ENCODE assay signal across 24 cellular contexts in the genomic region with DNA sequence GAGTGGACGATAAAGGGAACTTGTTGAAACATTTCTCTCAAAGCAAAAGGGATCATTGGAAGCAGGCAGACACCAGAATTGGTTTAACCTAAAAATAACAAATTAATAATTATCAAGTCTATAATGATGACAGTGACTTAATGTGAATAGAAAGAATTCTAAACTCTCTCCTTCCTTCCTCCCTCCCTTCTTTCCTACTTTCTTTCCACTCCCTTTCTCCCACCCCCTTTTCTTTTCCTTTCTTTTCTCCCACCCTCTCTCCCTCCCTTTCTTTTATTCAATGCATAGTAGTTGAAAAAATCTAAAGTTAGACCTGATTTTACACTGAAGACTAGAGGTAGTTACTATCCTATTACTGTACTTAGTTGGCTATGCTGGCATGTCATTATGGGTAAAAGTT. TPM values are rescaled to one million over a fixed set of nuclear protein-coding genes. Genes with fewer than 3 reads are reported as not detected.
A peak's percentile ranks its signal among the peaks of the same experiment; 100 is the strongest.
DNase-seq lines count a peak whose midpoint lies in the region; ATAC-seq, FAIRE-seq and TF ChIP-seq lines count a peak whose summit lies in the region.
"Had no signal": no experiment of that assay in that cellular context is flagged by ENCODE, and none has a peak within 500 bp of the region (broad histone marks: within the 10 kb centered on the region; RNA-seq: fewer than 3 reads in every experiment).

No MANE protein-coding gene starts in this region.

- no peaks in the 10 kb centered on the region for H3K9me3 ChIP-seq in DOHH2 (ENCODE audit: control insufficient read depth, insufficient read depth, low read length)
- no peaks in the 10 kb centered on the region for H3K9me3 ChIP-seq in osteoblast (ENCODE audit: low read depth, low read length)
- no peaks in the 10 kb centered on the region for H3K9me3 ChIP-seq in small intestine (ENCODE audit: control insufficient read depth, low read depth)
- H3K9me3 ChIP-seq: gastrocnemius medialis, left lung, tibial nerve had no signal

- WGBS in small intestine, 3 donors = 75 to 88% (median 85%) methylated on average over 1 of the region's 1 CpG

- H3K4me1 Mint-ChIP-seq in activated CD8-positive, alpha-beta T cell treated with anti-CD3 and anti-CD28 coated beads for 36 hours (ENCODE audit: low read depth) = peaks cover 81% of the 10 kb centered on the region
- peaks cover 76% of the 10 kb centered on the region for H3K4me1 Mint-ChIP-seq in activated CD8-positive, alpha-beta T cell treated with anti-CD3 and anti-CD28 coated beads, Interleukin-2, amount 10 ng/mL, durations not matched to agents 7 days and 5 days (ENCODE audit: low read depth)
- peaks cover 81% of the 10 kb centered on the region for H3K4me1 Mint-ChIP-seq in activated naive CD8-positive, alpha-beta T cell (ENCODE audit: low read depth)
- H3K4me1 Mint-ChIP-seq in naive thymus-derived CD8-positive, alpha-beta T cell = peaks cover 34 to 84% (median 79%) of the 10 kb centered on the region in 4 donors

- H3K4me3 Mint-ChIP-seq in activated CD8-positive, alpha-beta T cell treated with anti-CD3 and anti-CD28 coated beads for 36 hours = no peak overlapping the region
- no peak overlapping the region for H3K4me3 Mint-ChIP-seq in activated CD8-positive, alpha-beta T cell treated with anti-CD3 and anti-CD28 coated beads, Interleukin-2, amount 10 ng/mL, durations not matched to agents 7 days and 5 days
- no peak overlapping the region for H3K4me3 Mint-ChIP-seq in activated naive CD8-positive, alpha-beta T cell
- peak overlapping the region in 9 of 10 donors; percentile 20 to 76 (median 62) for H3K4me3 Mint-ChIP-seq in naive thymus-derived CD8-positive, alpha-beta T cell
- H3K4me3 Mint-ChIP-seq: activated CD4-positive, alpha-beta T cell treated with anti-CD3 and anti-CD28 coated beads, Interleukin-2, amount 10 ng/mL, durations not matched to agents 7 days and 5 days had no signal

- no peak overlapping the region for H2AFZ ChIP-seq in osteoblast (ENCODE audit: low read length)
- H2AFZ ChIP-seq: hepatocyte had no signal

- POLR2A ChIA-PET in activated CD8-positive, alpha-beta T cell treated with anti-CD3 and anti-CD28 coated beads for 36 hours (lab: Charles Lee) = no interaction called here
- POLR2A ChIA-PET in activated CD8-positive, alpha-beta T cell treated with anti-CD3 and anti-CD28 coated beads, Interleukin-2, amount 10 ng/mL, durations not matched to agents 7 days and 5 days (lab: Charles Lee) = no interaction called here
- POLR2A ChIA-PET in naive thymus-derived CD8-positive, alpha-beta T cell (lab: Charles Lee) = interaction anchor here (0.7 to 1.4 kb wide), 2 partner anchors 15 to 52 kb away, joined by 3 read pairs; no protein-coding TSS in a partner anchor

- H4K20me1 ChIP-seq in DOHH2 (ENCODE audit: control insufficient read depth, insufficient read depth, low read depth, low read length) (0 out of 2 replicates have a peak, but pooled peaks cover 4% of the 10 kb centered on the region), osteoblast (ENCODE audit: insufficient read depth, low read length) (no peaks in the 10 kb centered on the region)

- H3K27ac Mint-ChIP-seq in activated CD8-positive, alpha-beta T cell treated with anti-CD3 and anti-CD28 coated beads for 36 hours = peak overlapping the region; percentile 87
- no peak overlapping the region for H3K27ac Mint-ChIP-seq in activated CD8-positive, alpha-beta T cell treated with anti-CD3 and anti-CD28 coated beads, Interleukin-2, amount 10 ng/mL, durations not matched to agents 7 days and 5 days
- H3K27ac Mint-ChIP-seq in activated naive CD8-positive, alpha-beta T cell = peak overlapping the region; percentile 93
- H3K27ac Mint-ChIP-seq in naive thymus-derived CD8-positive, alpha-beta T cell = peak overlapping the region; percentile 78 to 95 (median 90)
- H3K27ac Mint-ChIP-seq: activated CD4-positive, alpha-beta T cell treated with anti-CD3 and anti-CD28 coated beads, Interleukin-2, amount 10 ng/mL, durations not matched to agents 7 days and 5 days had no signal

- no peaks in the 10 kb centered on the region for H3K9me2 ChIP-seq in DOHH2 (replicated peaks; ENCODE audit: control insufficient read depth, low read length)

- CTCF ChIA-PET in activated CD8-positive, alpha-beta T cell treated with anti-CD3 and anti-CD28 coated beads for 36 hours (lab: Charles Lee) = interaction anchor here (1.0 kb wide), 1 partner anchor 13 kb away, joined by 3 read pairs; no protein-coding TSS in a partner anchor
- CTCF ChIA-PET in activated CD8-positive, alpha-beta T cell treated with anti-CD3 and anti-CD28 coated beads, Interleukin-2, amount 10 ng/mL, durations not matched to agents 7 days and 5 days (lab: Charles Lee) = no interaction called here

- FAIRE-seq in small intestine (lab: Jason Lieb, UNC) = no peak

- H3K79me2 ChIP-seq in DOHH2 (ENCODE audit: control insufficient read depth, low read length) = peaks cover 86% of the 10 kb centered on the region
- no peaks in the 10 kb centered on the region for H3K79me2 ChIP-seq in osteoblast (ENCODE audit: insufficient read depth, low read length)
- H3K79me2 ChIP-seq: hepatocyte had no signal

- no peak for TF ChIP-seq CTCF in activated CD8-positive, alpha-beta T cell treated with anti-CD3 and anti-CD28 coated beads for 36 hours (IDR thresholded peaks at IDR 0.05)
- TF ChIP-seq CTCF in DOHH2 (IDR thresholded peaks at IDR 0.05; ENCODE audit: low read depth, low read length, poor library complexity, severe bottlenecking) (no peak), osteoblast (IDR thresholded peaks at IDR 0.05; ENCODE audit: extremely low read depth, low read depth, low read length) (no peak)

- H3K27me3 ChIP-seq in DOHH2 (ENCODE audit: control insufficient read depth, low read length) = no peaks in the 10 kb centered on the region
- H3K27me3 ChIP-seq in osteoblast (ENCODE audit: insufficient read depth, low read length) = no peaks in the 10 kb centered on the region
- no peaks in the 10 kb centered on the region for H3K27me3 ChIP-seq in small intestine (ENCODE audit: control insufficient read depth in 2 of 2, insufficient read depth in 2 of 2, low read length in 2 of 2)
- H3K27me3 ChIP-seq: gastrocnemius medialis, hepatocyte, left lung, tibial nerve had no signal

- peak overlapping the region; percentile 14; the same call in 1 of the 2 replicates for H3K4me3 ChIP-seq in DOHH2 (ENCODE audit: low read length)
- H3K4me3 ChIP-seq in osteoblast (ENCODE audit: insufficient read depth, low read length) = no peak overlapping the region
- H3K4me3 ChIP-seq in small intestine (ENCODE audit: low read depth in 1 of 2, low read length in 2 of 2) = no peak overlapping the region
- H3K4me3 ChIP-seq: cardiac muscle cell, gastrocnemius medialis, hepatocyte, left lung, tibial nerve had no signal

- H3K27me3 Mint-ChIP-seq in activated CD8-positive, alpha-beta T cell treated with anti-CD3 and anti-CD28 coated beads for 36 hours = no peaks in the 10 kb centered on the region
- H3K27me3 Mint-ChIP-seq in activated CD8-positive, alpha-beta T cell treated with anti-CD3 and anti-CD28 coated beads, Interleukin-2, amount 10 ng/mL, durations not matched to agents 7 days and 5 days (ENCODE audit: low read depth) = no peaks in the 10 kb centered on the region
- H3K27me3 Mint-ChIP-seq in activated naive CD8-positive, alpha-beta T cell = no peaks in the 10 kb centered on the region
- no peaks in the 10 kb centered on the region for H3K27me3 Mint-ChIP-seq in naive thymus-derived CD8-positive, alpha-beta T cell
- H3K27me3 Mint-ChIP-seq: activated CD4-positive, alpha-beta T cell treated with anti-CD3 and anti-CD28 coated beads, Interleukin-2, amount 10 ng/mL, durations not matched to agents 7 days and 5 days had no signal

- H3K9me3 Mint-ChIP-seq in activated CD8-positive, alpha-beta T cell treated with anti-CD3 and anti-CD28 coated beads for 36 hours = no peaks in the 10 kb centered on the region
- no peaks in the 10 kb centered on the region for H3K9me3 Mint-ChIP-seq in activated CD8-positive, alpha-beta T cell treated with anti-CD3 and anti-CD28 coated beads, Interleukin-2, amount 10 ng/mL, durations not matched to agents 7 days and 5 days (ENCODE audit: insufficient read depth)
- no peaks in the 10 kb centered on the region for H3K9me3 Mint-ChIP-seq in activated naive CD8-positive, alpha-beta T cell (ENCODE audit: low read depth)
- peaks cover 0 to 2% (median 0%) of the 10 kb centered on the region in 9 donors for H3K9me3 Mint-ChIP-seq in naive thymus-derived CD8-positive, alpha-beta T cell

- H3K27ac ChIP-seq in DOHH2 (ENCODE audit: low read depth, low read length) = no peak overlapping the region
- no peak overlapping the region for H3K27ac ChIP-seq in osteoblast (ENCODE audit: low read depth, low read length)
- H3K27ac ChIP-seq in small intestine (ENCODE audit: low read depth in 1 of 2, low read length in 1 of 2) = no peak overlapping the region
- H3K27ac ChIP-seq: cardiac muscle cell, gastrocnemius medialis, hepatocyte, left lung, tibial nerve had no signal

- no peak for ATAC-seq in activated CD8-positive, alpha-beta T cell treated with anti-CD3 and anti-CD28 coated beads for 36 hours
- no peak for ATAC-seq in activated CD8-positive, alpha-beta T cell treated with anti-CD3 and anti-CD28 coated beads, Interleukin-2, amount 10 ng/mL, durations not matched to agents 7 days and 5 days
- no peak for ATAC-seq in naive thymus-derived CD8-positive, alpha-beta T cell
- ATAC-seq in GM21576 (IDR thresholded peaks at IDR 0.05; ENCODE audit: unreplicated experiment) = no peak
- ATAC-seq: gastrocnemius medialis, left lung, SK-N-SH treated with all-trans-retinoic acid at 6 μM for 48 hours had no signal

- DNase-seq in activated CD8-positive, alpha-beta T cell treated with anti-CD3 and anti-CD28 coated beads for 36 hours = no peak
- DNase-seq in activated CD8-positive, alpha-beta T cell treated with anti-CD3 and anti-CD28 coated beads, Interleukin-2, amount 10 ng/mL, durations not matched to agents 7 days and 5 days = no peak
- no peak for DNase-seq in naive thymus-derived CD8-positive, alpha-beta T cell
- DNase-seq in osteoblast (ENCODE audit: insufficient read length, low spot score, missing footprints) (no peak), small intestine (no peak)
- DNase-seq: activated CD4-positive, alpha-beta T cell treated with anti-CD3 and anti-CD28 coated beads, Interleukin-2, amount 10 ng/mL, durations not matched to agents 7 days and 5 days; activated CD8-positive, alpha-beta memory T cell treated with anti-CD3 and anti-CD28 coated beads, Interleukin-2, amount 50 U/mL, for 4 hours; activated gamma-delta T cell; cortex of kidney; DMS53; gastrocnemius medialis; H7; left lung; mesendoderm; occipital lobe; OCI-M1 had no signal

- intact Hi-C loops in activated CD8-positive, alpha-beta T cell treated with anti-CD3 and anti-CD28 coated beads for 36 hours (cut with micrococcal nuclease) = no loop called here

- H3K36me3 ChIP-seq in DOHH2 (ENCODE audit: control insufficient read depth, low read length) (peaks cover 88% of the 10 kb centered on the region), osteoblast (ENCODE audit: insufficient read depth, low read length) (no peaks in the 10 kb centered on the region), small intestine (ENCODE audit: control insufficient read depth in 2 of 2, insufficient read depth in 2 of 2, low read length in 2 of 2) (no peaks in the 10 kb centered on the region)
- H3K36me3 ChIP-seq: cardiac muscle cell, gastrocnemius medialis, tibial nerve had no signal

- peaks cover 73% of the 10 kb centered on the region for H3K36me3 Mint-ChIP-seq in activated CD8-positive, alpha-beta T cell treated with anti-CD3 and anti-CD28 coated beads for 36 hours (ENCODE audit: low read depth)
- H3K36me3 Mint-ChIP-seq in activated CD8-positive, alpha-beta T cell treated with anti-CD3 and anti-CD28 coated beads, Interleukin-2, amount 10 ng/mL, durations not matched to agents 7 days and 5 days (ENCODE audit: low read depth) = peaks cover 73% of the 10 kb centered on the region
- peaks cover 33% of the 10 kb centered on the region for H3K36me3 Mint-ChIP-seq in activated naive CD8-positive, alpha-beta T cell
- peaks cover 18 to 83% (median 45%) of the 10 kb centered on the region in 3 donors for H3K36me3 Mint-ChIP-seq in naive thymus-derived CD8-positive, alpha-beta T cell

- H3K4me1 ChIP-seq in DOHH2 (ENCODE audit: control insufficient read depth, low read length) (peaks cover 82% of the 10 kb centered on the region), osteoblast (ENCODE audit: insufficient read depth, low read length) (peaks cover 3% of the 10 kb centered on the region), small intestine (ENCODE audit: control insufficient read depth in 2 of 2, insufficient read depth in 1 of 2, low read depth in 1 of 2, low read length in 1 of 2) (no peaks in the 10 kb centered on the region)
- H3K4me1 ChIP-seq: gastrocnemius medialis had no signal

- peak overlapping the region; percentile 33 for H3K4me2 ChIP-seq in DOHH2 (ENCODE audit: low read length)
- H3K4me2 ChIP-seq in osteoblast (ENCODE audit: insufficient read depth, low read length) = no peak overlapping the region
- H3K4me2 ChIP-seq: hepatocyte had no signal

- peaks cover 22% of the 10 kb centered on the region for H3F3A ChIP-seq in DOHH2 (ENCODE audit: control insufficient read depth, insufficient read depth)

RNA-seq across cellular contexts. Expression of a gene that starts 55.7 kb away (rescaled TPM):
- total RNA-seq in activated CD8-positive, alpha-beta T cell treated with anti-CD3 and anti-CD28 coated beads for 36 hours = 100 to 1,000 TPM; 475 to 499 TPM
- 100 to 1,000 TPM; 604 to 619 TPM for total RNA-seq in activated CD8-positive, alpha-beta T cell treated with anti-CD3 and anti-CD28 coated beads, Interleukin-2, amount 10 ng/mL, durations not matched to agents 7 days and 5 days
- 100 to 1,000 TPM; 906 to 970 TPM for total RNA-seq in naive thymus-derived CD8-positive, alpha-beta T cell
- 1,000 to 10,000 TPM in 2 of 3 donors, 100 to 1,000 TPM in 1; 980 to 1,253 (median 1,023) TPM for polyA plus RNA-seq in naive thymus-derived CD8-positive, alpha-beta T cell
- under 0.01 and 1.1 TPM in 2 replicates for total RNA-seq in osteoblast
- polyA plus RNA-seq in small intestine = 1 to 10 TPM; 1.6 to 6.8 (median 3.8) TPM
- total RNA-seq: cardiac muscle cell, H7, NCI-H460 had no signal
- polyA plus RNA-seq: cardiac muscle cell, hepatocyte had no signal

Comparison
In these comparisons a context has a peak if more than half of its experiments do, and no peak if none do; other contexts are left out.
1. H3K4me3 Mint-ChIP-seq: peak in naive thymus-derived CD8-positive, alpha-beta T cell (9 of 10); none in activated CD8-positive, alpha-beta T cell treated with anti-CD3 and anti-CD28 coated beads for 36 hours (single experiment), activated CD8-positive, alpha-beta T cell treated with anti-CD3 and anti-CD28 coated beads, Interleukin-2, amount 10 ng/mL, durations not matched to agents 7 days and 5 days (single experiment) and activated naive CD8-positive, alpha-beta T cell (single experiment).
2. RNA of a gene that starts 55.7 kb away (total RNA-seq): 906 to 970 TPM in naive thymus-derived CD8-positive, alpha-beta T cell, 604 to 619 TPM in activated CD8-positive, alpha-beta T cell treated with anti-CD3 and anti-CD28 coated beads, Interleukin-2, amount 10 ng/mL, durations not matched to agents 7 days and 5 days and 475 to 499 TPM in activated CD8-positive, alpha-beta T cell treated with anti-CD3 and anti-CD28 coated beads for 36 hours; under 0.01 to 1.1 TPM in osteoblast; every median in the first group is over 100 times any median in the second.